23 cellular contexts compared by ENCODE assay signal in genomic region chr18:9691235-9691634, GRCh38. TPM values are rescaled to one million over a fixed set of nuclear protein-coding genes. Genes with fewer than 3 reads are reported as not detected.
DNase-seq lines count a peak whose midpoint lies in the region; ATAC-seq, FAIRE-seq and TF ChIP-seq lines count a peak whose summit lies in the region.
"Had no signal": no experiment of that assay in that cellular context is flagged by ENCODE, and none has a peak within 500 bp of the region (broad histone marks: within the 10 kb centered on the region; RNA-seq: fewer than 3 reads in every experiment).

No MANE protein-coding gene starts in this region.

- H3K27ac Mint-ChIP-seq in mesothelial cell of epicardium: peak overlapping the region; percentile 22
- H3K27ac Mint-ChIP-seq: CD4-positive, alpha-beta memory T cell had no signal

- no peak overlapping the region for H3K4me3 ChIP-seq in Peyer's patch
- H3K4me3 ChIP-seq: BLaER1 treated with 17β-estradiol and CSF1 and Interleukin-3, amounts not matched to agents 10 nM and 100 nM; MG63 had no signal

- DNase-seq in GM18507 (ENCODE audit: extremely low spot score, insufficient read length, low read depth): no peak
- no peak for DNase-seq in mesothelial cell of epicardium (ENCODE audit: low spot score in 2 of 2, unreplicated experiment in 2 of 2)
- DNase-seq in Peyer's patch: no peak
- DNase-seq: 8988T; Caco-2; CD4-positive, alpha-beta memory T cell; DND-41; MG63; NCI-H1417; NCI-H2081 treated with DMSO at 0.1 percent for 48 hours; NCI-H446; NCI-H526; PC-3; RPMI8226; SHP77; SK-N-SH had no signal

- H3K9me3 ChIP-seq in Peyer's patch: no peaks in the 10 kb centered on the region
- H3K9me3 ChIP-seq: BLaER1 treated with 17β-estradiol and CSF1 and Interleukin-3, amounts not matched to agents 10 nM and 100 nM; Caco-2; MG63; SK-N-SH had no signal

- no peaks in the 10 kb centered on the region for H3K27me3 Mint-ChIP-seq in mesothelial cell of epicardium (ENCODE audit: low read depth)

- TF ChIP-seq CTCF in mesothelial cell of epicardium (IDR thresholded peaks at IDR 0.05; ENCODE audit: unreplicated experiment) (no peak), Peyer's patch (IDR thresholded peaks at IDR 0.05) (no peak)

- no peaks in the 10 kb centered on the region for H3K4me1 ChIP-seq in Peyer's patch
- H3K4me1 ChIP-seq: Caco-2 had no signal

- peak; percentile 35 for FAIRE-seq in GM18507 (lab: Jason Lieb, UNC)
- FAIRE-seq: H54 had no signal

- H3K4me3 Mint-ChIP-seq in mesothelial cell of epicardium: no peak overlapping the region
- H3K4me3 Mint-ChIP-seq: CD4-positive, alpha-beta memory T cell had no signal

- no peaks in the 10 kb centered on the region for H3K36me3 Mint-ChIP-seq in mesothelial cell of epicardium
- H3K36me3 Mint-ChIP-seq: CD4-positive, alpha-beta memory T cell had no signal

- TF ChIP-seq POLR2A in Peyer's patch (IDR thresholded peaks at IDR 0.05): no peak

- no peak overlapping the region for H3K27ac ChIP-seq in Peyer's patch
- H3K27ac ChIP-seq: BLaER1 treated with 17β-estradiol and CSF1 and Interleukin-3, amounts not matched to agents 10 nM and 100 nM had no signal

- H3K27me3 ChIP-seq in Peyer's patch: no peaks in the 10 kb centered on the region
- H3K27me3 ChIP-seq: BLaER1 treated with 17β-estradiol and CSF1 and Interleukin-3, amounts not matched to agents 10 nM and 100 nM; MG63 had no signal

- H3K4me1 Mint-ChIP-seq in mesothelial cell of epicardium: peaks cover 6% of the 10 kb centered on the region
- H3K4me1 Mint-ChIP-seq: CD4-positive, alpha-beta memory T cell had no signal

- ATAC-seq in GM21717 (IDR thresholded peaks at IDR 0.05; ENCODE audit: unreplicated experiment) (peak; percentile 40), HG03378 (IDR thresholded peaks at IDR 0.05; ENCODE audit: unreplicated experiment) (peak; percentile 50), GM18858 (IDR thresholded peaks at IDR 0.05; ENCODE audit: unreplicated experiment) (no peak), HG03135 (IDR thresholded peaks at IDR 0.05; ENCODE audit: unreplicated experiment) (no peak)
- no peak for ATAC-seq in activated CD4-positive, CD25-positive, alpha-beta regulatory T cell treated with anti-CD3 and anti-CD28 coated beads, Interleukin-2, amount 50 U/mL, for 24 hours
- ATAC-seq: PC-3 had no signal

- H3K36me3 ChIP-seq in Peyer's patch: no peaks in the 10 kb centered on the region
- H3K36me3 ChIP-seq: BLaER1 treated with 17β-estradiol and CSF1 and Interleukin-3, amounts not matched to agents 10 nM and 100 nM; MG63 had no signal

- no peaks in the 10 kb centered on the region for H3K9me3 Mint-ChIP-seq in mesothelial cell of epicardium

RNA-seq across cellular contexts. Expression of gene RAB31, which starts 16.9 kb away (rescaled TPM):
- total RNA-seq in mesothelial cell of epicardium: 20.0 to 21.8 TPM (median 21.8 TPM) in 3 replicates
- 10 to 100 TPM in 3 of 4 donors, 1 to 10 TPM in 1; 6.2 to 66.8 (median 17.7) TPM for total RNA-seq in Peyer's patch

Comparison
In these comparisons a context has a peak if more than half of its experiments do, and no peak if none do; other contexts are left out.
1. ATAC-seq: peak in GM21717 (single experiment) and HG03378 (single experiment); none in activated CD4-positive, CD25-positive, alpha-beta regulatory T cell treated with anti-CD3 and anti-CD28 coated beads, Interleukin-2, amount 50 U/mL, for 24 hours (0 of 2), GM18858 (single experiment) and HG03135 (single experiment).